ENCODE assay signal across 11 cellular contexts in the genomic region with DNA sequence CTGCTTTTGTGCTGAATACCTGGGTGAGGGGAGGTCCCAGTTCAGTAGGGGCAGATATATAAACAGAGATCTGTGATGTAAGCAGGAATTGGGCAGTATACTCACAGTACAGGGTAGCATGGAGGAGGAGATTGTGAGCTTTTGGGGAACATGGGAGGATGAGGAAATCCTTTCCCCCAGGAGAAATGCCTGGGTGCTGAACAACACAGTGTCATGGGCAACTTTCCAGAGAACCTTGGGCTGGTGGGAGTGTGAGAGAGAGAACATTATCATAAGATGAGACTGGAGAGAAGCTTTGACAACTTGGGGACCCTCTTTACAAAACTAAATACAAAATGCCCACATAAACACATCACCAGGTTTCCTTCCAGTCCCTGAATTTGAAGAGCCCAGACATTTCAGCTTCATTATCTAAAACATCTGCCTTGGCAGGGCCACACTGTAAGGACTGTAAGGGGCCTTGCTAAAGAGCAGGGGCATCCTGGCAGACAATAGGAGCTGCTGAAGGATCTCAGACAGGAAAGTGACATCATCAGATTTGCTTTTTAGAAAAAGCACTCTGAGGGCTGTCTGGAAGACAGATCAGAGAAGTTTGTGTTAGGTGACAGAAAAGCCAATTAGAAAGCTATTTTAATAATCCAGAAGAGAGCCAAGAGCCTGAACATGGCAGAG.
DNase-seq lines count a peak whose midpoint lies in the region; ATAC-seq and TF ChIP-seq lines count a peak whose summit lies in the region.
"Had no signal": no experiment of that assay in that cellular context is flagged by ENCODE, and none has a peak within 500 bp of the region (broad histone marks: within the 10 kb centered on the region; RNA-seq: fewer than 3 reads in every experiment).

No MANE protein-coding gene starts in this region.

- no peak overlapping the region for H3K4me3 ChIP-seq in HEK293 (ENCODE audit: low read depth, low read length)
- no peak overlapping the region for H3K4me3 ChIP-seq in brain microvascular endothelial cell (ENCODE audit: low read depth, low read length)
- H3K4me3 ChIP-seq: BLaER1 treated with 17β-estradiol and CSF1 and Interleukin-3, amounts not matched to agents 10 nM and 100 nM had no signal

- DNase-seq in AG08395 (ENCODE audit: low spot score) (peak; percentile 55), brain microvascular endothelial cell (peak; percentile 41), kidney glomerular epithelial cell (lab: John Stamatoyannopoulos, UW) (peak; percentile 5), NCI-H2107 (lab: John Stamatoyannopoulos, UW) (no peak)
- DNase-seq in activated T-helper 1 cell treated with anti-CD3 and anti-CD28 coated beads, Interleukin-12 subunit alpha, Interleukin-12 subunit beta, Interleukin-2, Interleukin-4 antibody, amounts not matched to agents 30 ng/mL and 10 ng/mL and 1 ng/mL, durations not matched to agents 14 hours and 24 hours and 36 hours (ENCODE audit: low spot score): no peak
- no peak for DNase-seq in activated T-cell treated with anti-CD3 and anti-CD28 coated beads, Interleukin-2, amount 50 U/mL, for 1 hour
- DNase-seq: NCI-H2029 treated with DMSO at 0.1 percent for 48 hours; stimulated activated CD4-positive, alpha-beta T cell treated with anti-CD3 and anti-CD28 coated beads, Interleukin-15, amount 100 ng/mL, for 24 hours had no signal

- TF ChIP-seq CTCF in HEK293 (tag by site-specific recombination; IDR thresholded peaks at IDR 0.05) (no peak), brain microvascular endothelial cell (IDR thresholded peaks at IDR 0.05; ENCODE audit: low read depth, low read length, missing control alignments) (no peak)

- in situ Hi-C loops in brain microvascular endothelial cell (cut with HindIII; ENCODE audit: low pct_ligation_motif_present, low sequenced_read_pairs): no loop called here

- H3K4me3 Mint-ChIP-seq in activated T-helper 1 cell treated with anti-CD3 and anti-CD28 coated beads, Interleukin-12 subunit alpha, Interleukin-12 subunit beta, Interleukin-2, Interleukin-4 antibody, amounts not matched to agents 30 ng/mL and 10 ng/mL and 1 ng/mL, durations not matched to agents 14 hours and 24 hours and 36 hours: no peak overlapping the region

- peaks cover 12% of the 10 kb centered on the region for H3K4me1 Mint-ChIP-seq in activated T-helper 1 cell treated with anti-CD3 and anti-CD28 coated beads, Interleukin-12 subunit alpha, Interleukin-12 subunit beta, Interleukin-2, Interleukin-4 antibody, amounts not matched to agents 30 ng/mL and 10 ng/mL and 1 ng/mL, durations not matched to agents 14 hours and 24 hours and 36 hours (ENCODE audit: low read depth)

- H3K27ac ChIP-seq in HEK293 (ENCODE audit: extremely low read depth, low read depth, low read length) (no peak overlapping the region), brain microvascular endothelial cell (peak overlapping the region; percentile 35)
- H3K27ac ChIP-seq: BLaER1 treated with 17β-estradiol and CSF1 and Interleukin-3, amounts not matched to agents 10 nM and 100 nM had no signal

- no peak overlapping the region for H3K27ac Mint-ChIP-seq in activated T-helper 1 cell treated with anti-CD3 and anti-CD28 coated beads, Interleukin-12 subunit alpha, Interleukin-12 subunit beta, Interleukin-2, Interleukin-4 antibody, amounts not matched to agents 30 ng/mL and 10 ng/mL and 1 ng/mL, durations not matched to agents 14 hours and 24 hours and 36 hours

- H3K36me3 Mint-ChIP-seq in activated T-helper 1 cell treated with anti-CD3 and anti-CD28 coated beads, Interleukin-12 subunit alpha, Interleukin-12 subunit beta, Interleukin-2, Interleukin-4 antibody, amounts not matched to agents 30 ng/mL and 10 ng/mL and 1 ng/mL, durations not matched to agents 14 hours and 24 hours and 36 hours (ENCODE audit: low read depth): no peaks in the 10 kb centered on the region

- no peaks in the 10 kb centered on the region for H3K27me3 Mint-ChIP-seq in activated T-helper 1 cell treated with anti-CD3 and anti-CD28 coated beads, Interleukin-12 subunit alpha, Interleukin-12 subunit beta, Interleukin-2, Interleukin-4 antibody, amounts not matched to agents 30 ng/mL and 10 ng/mL and 1 ng/mL, durations not matched to agents 14 hours and 24 hours and 36 hours (ENCODE audit: insufficient read depth)

- ATAC-seq in HG03045 (IDR thresholded peaks at IDR 0.05; ENCODE audit: unreplicated experiment): no peak

- H3K9me3 ChIP-seq in HEK293 (ENCODE audit: control insufficient read depth, insufficient read depth, low read depth, low read length): no peaks in the 10 kb centered on the region

- H3K4me1 ChIP-seq in HEK293 (ENCODE audit: control insufficient read depth, insufficient read depth, low read length): no peaks in the 10 kb centered on the region

- no peaks in the 10 kb centered on the region for H3K27me3 ChIP-seq in brain microvascular endothelial cell (replicated peaks)
- H3K27me3 ChIP-seq: BLaER1 treated with 17β-estradiol and CSF1 and Interleukin-3, amounts not matched to agents 10 nM and 100 nM had no signal

- CTCF ChIA-PET in HEK293 (lab: Yijun Ruan, JAX): interaction anchor here (0.8 kb wide), 1 partner anchor 16 kb away, joined by 6 read pairs; no protein-coding TSS in a partner anchor

- H3K36me3 ChIP-seq in HEK293 (ENCODE audit: control insufficient read depth in 2 of 2, insufficient read depth in 1 of 2, low read length in 2 of 2) (no peaks in the 10 kb centered on the region), brain microvascular endothelial cell (replicated peaks) (no peaks in the 10 kb centered on the region)
- H3K36me3 ChIP-seq: BLaER1 treated with 17β-estradiol and CSF1 and Interleukin-3, amounts not matched to agents 10 nM and 100 nM had no signal

- intact Hi-C loops in activated T-helper 1 cell treated with anti-CD3 and anti-CD28 coated beads, Interleukin-12 subunit alpha, Interleukin-12 subunit beta, Interleukin-2, Interleukin-4 antibody, amounts not matched to agents 30 ng/mL and 10 ng/mL and 1 ng/mL, durations not matched to agents 14 hours and 24 hours and 36 hours (cut with micrococcal nuclease): no loop called here

- POLR2A ChIA-PET in HEK293 (lab: Yijun Ruan, JAX): interaction anchor here (0.7 kb wide), 1 partner anchor 11 kb away, joined by 5 read pairs; no protein-coding TSS in a partner anchor

- H3K9me3 Mint-ChIP-seq in activated T-helper 1 cell treated with anti-CD3 and anti-CD28 coated beads, Interleukin-12 subunit alpha, Interleukin-12 subunit beta, Interleukin-2, Interleukin-4 antibody, amounts not matched to agents 30 ng/mL and 10 ng/mL and 1 ng/mL, durations not matched to agents 14 hours and 24 hours and 36 hours: no peaks in the 10 kb centered on the region

TF ChIP-seq in HEK293, 187 proteins besides CTCF, POLR2A, EP300 and RAD21 (continues in another document):
- TF ChIP-seq, protein P1, sequence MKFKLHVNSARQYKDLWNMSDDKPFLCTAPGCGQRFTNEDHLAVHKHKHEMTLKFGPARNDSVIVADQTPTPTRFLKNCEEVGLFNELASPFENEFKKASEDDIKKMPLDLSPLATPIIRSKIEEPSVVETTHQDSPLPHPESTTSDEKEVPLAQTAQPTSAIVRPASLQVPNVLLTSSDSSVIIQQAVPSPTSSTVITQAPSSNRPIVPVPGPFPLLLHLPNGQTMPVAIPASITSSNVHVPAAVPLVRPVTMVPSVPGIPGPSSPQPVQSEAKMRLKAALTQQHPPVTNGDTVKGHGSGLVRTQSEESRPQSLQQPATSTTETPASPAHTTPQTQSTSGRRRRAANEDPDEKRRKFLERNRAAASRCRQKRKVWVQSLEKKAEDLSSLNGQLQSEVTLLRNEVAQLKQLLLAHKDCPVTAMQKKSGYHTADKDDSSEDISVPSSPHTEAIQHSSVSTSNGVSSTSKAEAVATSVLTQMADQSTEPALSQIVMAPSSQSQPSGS (tag by site-specific recombination; IDR thresholded peaks at IDR 0.05; ENCODE audit: low read depth): peak; percentile 40; the same call in 1 of the 2 replicates
- TF ChIP-seq HOXA7 (CRISPR knock-in tag; IDR thresholded peaks at IDR 0.05; ENCODE audit: borderline replicate concordance): no peak
- no peak for TF ChIP-seq ZNF223 (tag by site-specific recombination; IDR thresholded peaks at IDR 0.05)
- TF ChIP-seq, protein P2, sequence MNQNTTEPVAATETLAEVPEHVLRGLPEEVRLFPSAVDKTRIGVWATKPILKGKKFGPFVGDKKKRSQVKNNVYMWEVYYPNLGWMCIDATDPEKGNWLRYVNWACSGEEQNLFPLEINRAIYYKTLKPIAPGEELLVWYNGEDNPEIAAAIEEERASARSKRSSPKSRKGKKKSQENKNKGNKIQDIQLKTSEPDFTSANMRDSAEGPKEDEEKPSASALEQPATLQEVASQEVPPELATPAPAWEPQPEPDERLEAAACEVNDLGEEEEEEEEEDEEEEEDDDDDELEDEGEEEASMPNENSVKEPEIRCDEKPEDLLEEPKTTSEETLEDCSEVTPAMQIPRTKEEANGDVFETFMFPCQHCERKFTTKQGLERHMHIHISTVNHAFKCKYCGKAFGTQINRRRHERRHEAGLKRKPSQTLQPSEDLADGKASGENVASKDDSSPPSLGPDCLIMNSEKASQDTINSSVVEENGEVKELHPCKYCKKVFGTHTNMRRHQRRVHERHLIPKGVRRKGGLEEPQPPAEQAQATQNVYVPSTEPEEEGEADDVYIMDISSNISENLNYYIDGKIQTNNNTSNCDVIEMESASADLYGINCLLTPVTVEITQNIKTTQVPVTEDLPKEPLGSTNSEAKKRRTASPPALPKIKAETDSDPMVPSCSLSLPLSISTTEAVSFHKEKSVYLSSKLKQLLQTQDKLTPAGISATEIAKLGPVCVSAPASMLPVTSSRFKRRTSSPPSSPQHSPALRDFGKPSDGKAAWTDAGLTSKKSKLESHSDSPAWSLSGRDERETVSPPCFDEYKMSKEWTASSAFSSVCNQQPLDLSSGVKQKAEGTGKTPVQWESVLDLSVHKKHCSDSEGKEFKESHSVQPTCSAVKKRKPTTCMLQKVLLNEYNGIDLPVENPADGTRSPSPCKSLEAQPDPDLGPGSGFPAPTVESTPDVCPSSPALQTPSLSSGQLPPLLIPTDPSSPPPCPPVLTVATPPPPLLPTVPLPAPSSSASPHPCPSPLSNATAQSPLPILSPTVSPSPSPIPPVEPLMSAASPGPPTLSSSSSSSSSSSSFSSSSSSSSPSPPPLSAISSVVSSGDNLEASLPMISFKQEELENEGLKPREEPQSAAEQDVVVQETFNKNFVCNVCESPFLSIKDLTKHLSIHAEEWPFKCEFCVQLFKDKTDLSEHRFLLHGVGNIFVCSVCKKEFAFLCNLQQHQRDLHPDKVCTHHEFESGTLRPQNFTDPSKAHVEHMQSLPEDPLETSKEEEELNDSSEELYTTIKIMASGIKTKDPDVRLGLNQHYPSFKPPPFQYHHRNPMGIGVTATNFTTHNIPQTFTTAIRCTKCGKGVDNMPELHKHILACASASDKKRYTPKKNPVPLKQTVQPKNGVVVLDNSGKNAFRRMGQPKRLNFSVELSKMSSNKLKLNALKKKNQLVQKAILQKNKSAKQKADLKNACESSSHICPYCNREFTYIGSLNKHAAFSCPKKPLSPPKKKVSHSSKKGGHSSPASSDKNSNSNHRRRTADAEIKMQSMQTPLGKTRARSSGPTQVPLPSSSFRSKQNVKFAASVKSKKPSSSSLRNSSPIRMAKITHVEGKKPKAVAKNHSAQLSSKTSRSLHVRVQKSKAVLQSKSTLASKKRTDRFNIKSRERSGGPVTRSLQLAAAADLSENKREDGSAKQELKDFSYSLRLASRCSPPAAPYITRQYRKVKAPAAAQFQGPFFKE (tag by site-specific recombination; IDR thresholded peaks at IDR 0.05; ENCODE audit: borderline replicate concordance): no peak

Comparison
In these comparisons a context has a peak if more than half of its experiments do, and no peak if none do; other contexts are left out.
1. DNase-seq: peak in AG08395 (single experiment), brain microvascular endothelial cell (single experiment) and kidney glomerular epithelial cell (single experiment); none in NCI-H2107 (single experiment), activated T-helper 1 cell treated with anti-CD3 and anti-CD28 coated beads, Interleukin-12 subunit alpha, Interleukin-12 subunit beta, Interleukin-2, Interleukin-4 antibody, amounts not matched to agents 30 ng/mL and 10 ng/mL and 1 ng/mL, durations not matched to agents 14 hours and 24 hours and 36 hours (single experiment) and activated T-cell treated with anti-CD3 and anti-CD28 coated beads, Interleukin-2, amount 50 U/mL, for 1 hour (single experiment).